In the genomic region with DNA sequence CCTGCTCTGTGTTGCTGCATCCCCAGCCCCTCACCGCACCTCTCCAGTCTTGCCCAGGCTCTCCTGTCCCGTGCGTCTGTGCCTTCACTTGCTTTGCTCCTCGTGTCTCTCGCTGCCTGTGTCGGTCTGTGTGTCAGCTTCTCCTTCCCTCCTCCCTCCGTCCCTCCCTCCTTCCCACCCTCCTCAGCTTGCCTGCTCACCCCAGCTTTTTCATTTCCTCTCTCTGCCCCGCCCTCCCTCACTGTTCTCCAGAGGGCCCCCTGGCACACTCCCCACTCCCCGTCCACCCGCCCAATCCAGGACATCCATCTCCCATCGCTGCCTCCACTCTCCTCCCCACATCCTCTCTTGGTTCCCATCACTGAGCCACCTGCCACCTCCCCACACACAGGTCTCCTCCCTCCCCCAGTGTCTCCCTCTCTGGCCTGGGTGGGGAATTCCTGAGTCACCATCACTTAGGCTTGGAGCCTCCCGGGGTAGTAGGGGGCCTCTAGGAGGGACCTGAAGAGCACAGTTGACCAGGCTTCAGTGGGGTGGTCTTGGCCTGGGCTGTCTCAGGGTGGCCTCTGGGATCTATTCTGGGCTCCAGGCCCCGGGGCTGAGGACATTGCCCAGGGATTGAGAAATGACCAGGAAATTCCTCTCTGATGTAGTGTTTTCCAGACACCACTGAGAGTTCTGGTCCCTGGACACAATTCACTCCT, we compare ENCODE assay signal across 8 cellular contexts. TPM values are rescaled to one million over a fixed set of nuclear protein-coding genes. Genes with fewer than 3 reads are reported as not detected.
DNase-seq lines count a peak whose midpoint lies in the region; ATAC-seq and TF ChIP-seq lines count a peak whose summit lies in the region.

A gene with protein sequence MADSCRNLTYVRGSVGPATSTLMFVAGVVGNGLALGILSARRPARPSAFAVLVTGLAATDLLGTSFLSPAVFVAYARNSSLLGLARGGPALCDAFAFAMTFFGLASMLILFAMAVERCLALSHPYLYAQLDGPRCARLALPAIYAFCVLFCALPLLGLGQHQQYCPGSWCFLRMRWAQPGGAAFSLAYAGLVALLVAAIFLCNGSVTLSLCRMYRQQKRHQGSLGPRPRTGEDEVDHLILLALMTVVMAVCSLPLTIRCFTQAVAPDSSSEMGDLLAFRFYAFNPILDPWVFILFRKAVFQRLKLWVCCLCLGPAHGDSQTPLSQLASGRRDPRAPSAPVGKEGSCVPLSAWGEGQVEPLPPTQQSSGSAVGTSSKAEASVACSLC (minus strand): TSS at position 132 of the 704 bp plus-strand sequence. CDS start 864 bp downstream, outside the sequence.

- no peaks in the 10 kb centered on the region for H3K9me3 ChIP-seq in naive thymus-derived CD4-positive, alpha-beta T cell (ENCODE audit: control insufficient read depth in 2 of 3, low read length in 3 of 3)

- H3K27ac Mint-ChIP-seq in naive thymus-derived CD4-positive, alpha-beta T cell: peak within 1 kb of the TSS; percentile 56 to 95 (median 90)

- POLR2A ChIA-PET in naive thymus-derived CD4-positive, alpha-beta T cell (lab: Charles Lee): interaction anchor here (1.0 to 2.3 kb wide), 4 partner anchors 9 to 24 kb away, joined by 4 to 9 read pairs (median 6); a partner anchor contains a TSS

- TF ChIP-seq CTCF in choroid plexus epithelial cell (conservative IDR thresholded peaks at IDR 0.05; ENCODE audit: low read depth, low read length): peak; percentile 24

- DNase-seq in NCI-H510A treated with DMSO at 0.1 percent for 48 hours (lab: John Stamatoyannopoulos, UW) (peak; percentile 36), choroid plexus epithelial cell (ENCODE audit: low read depth) (peak; percentile 47), glomerular visceral epithelial cell (ENCODE audit: extremely low spot score) (no peak)
- peak in 1 of 9 donors; percentile 64 for DNase-seq in naive thymus-derived CD4-positive, alpha-beta T cell

- peaks cover 0 to 23% (median 0%) of the 10 kb centered on the region in 5 donors for H3K36me3 Mint-ChIP-seq in naive thymus-derived CD4-positive, alpha-beta T cell

- CTCF ChIA-PET in naive thymus-derived CD4-positive, alpha-beta T cell (lab: Charles Lee): interaction anchor here (0.9 to 1.4 kb wide), 2 partner anchors 11 to 36 kb away, joined by 3 to 4 read pairs; a partner anchor contains a TSS

- no peaks in the 10 kb centered on the region for H3K36me3 ChIP-seq in naive thymus-derived CD4-positive, alpha-beta T cell (ENCODE audit: control insufficient read depth in 2 of 3, insufficient read depth in 3 of 3, low read length in 3 of 3)

- ATAC-seq in naive thymus-derived CD4-positive, alpha-beta T cell: peak; percentile 49
- ATAC-seq in HG02798 (IDR thresholded peaks at IDR 0.05; ENCODE audit: poor library complexity, unreplicated experiment) (no peak), HG02571 (IDR thresholded peaks at IDR 0.05; ENCODE audit: unreplicated experiment) (no peak), GM21515 (IDR thresholded peaks at IDR 0.05; ENCODE audit: unreplicated experiment) (no peak)

- no peaks in the 10 kb centered on the region for H3K27me3 ChIP-seq in naive thymus-derived CD4-positive, alpha-beta T cell (ENCODE audit: control insufficient read depth in 2 of 2, insufficient read depth in 2 of 2, low read length in 2 of 2)

- intact Hi-C loops in naive thymus-derived CD4-positive, alpha-beta T cell (cut with micrococcal nuclease): no loop called here

- peaks cover 32 to 61% (median 51%) of the 10 kb centered on the region in 7 donors for H3K4me1 Mint-ChIP-seq in naive thymus-derived CD4-positive, alpha-beta T cell

- H3K4me1 ChIP-seq in naive thymus-derived CD4-positive, alpha-beta T cell (ENCODE audit: control insufficient read depth in 2 of 2, insufficient read depth in 2 of 2, low read length in 2 of 2): peaks cover 0 to 48% of the 10 kb centered on the region in 2 donors

- H3K9me3 Mint-ChIP-seq in naive thymus-derived CD4-positive, alpha-beta T cell: peaks cover 0 to 2% (median 0%) of the 10 kb centered on the region in 11 donors

- peak within 1 kb of the TSS; percentile 71 to 96 (median 83) for H3K4me3 Mint-ChIP-seq in naive thymus-derived CD4-positive, alpha-beta T cell

- peaks cover 0 to 6% (median 0%) of the 10 kb centered on the region in 5 donors for H3K27me3 Mint-ChIP-seq in naive thymus-derived CD4-positive, alpha-beta T cell

- H3K4me3 ChIP-seq in GM08714 (ENCODE audit: low read length): peak within 1 kb of the TSS; percentile 38; the same call in 1 of the 2 replicates
- no peak within 1 kb of the TSS for H3K4me3 ChIP-seq in choroid plexus epithelial cell (ENCODE audit: low read depth, low read length)
- peak within 1 kb of the TSS; percentile 35 for H3K4me3 ChIP-seq in naive thymus-derived CD4-positive, alpha-beta T cell (ENCODE audit: low read length)

- peak within 1 kb of the TSS; percentile 57 for H3K27ac ChIP-seq in naive thymus-derived CD4-positive, alpha-beta T cell (ENCODE audit: low read depth, low read length)

RNA-seq across cellular contexts. Expression of the gene that starts here (rescaled TPM):
- 10 to 100 TPM in 1 of 5 experiments, 1 to 10 TPM in 4; 4.2 to 99.1 (median 4.9) TPM for total RNA-seq in naive thymus-derived CD4-positive, alpha-beta T cell
- polyA plus RNA-seq in naive thymus-derived CD4-positive, alpha-beta T cell: 10 to 100 TPM in 1 of 2 donors, 1 to 10 TPM in 1; 5.1 to 13.2 TPM
